Comparison of ENCODE assay signal across 1 cellular context in the genomic region with DNA sequence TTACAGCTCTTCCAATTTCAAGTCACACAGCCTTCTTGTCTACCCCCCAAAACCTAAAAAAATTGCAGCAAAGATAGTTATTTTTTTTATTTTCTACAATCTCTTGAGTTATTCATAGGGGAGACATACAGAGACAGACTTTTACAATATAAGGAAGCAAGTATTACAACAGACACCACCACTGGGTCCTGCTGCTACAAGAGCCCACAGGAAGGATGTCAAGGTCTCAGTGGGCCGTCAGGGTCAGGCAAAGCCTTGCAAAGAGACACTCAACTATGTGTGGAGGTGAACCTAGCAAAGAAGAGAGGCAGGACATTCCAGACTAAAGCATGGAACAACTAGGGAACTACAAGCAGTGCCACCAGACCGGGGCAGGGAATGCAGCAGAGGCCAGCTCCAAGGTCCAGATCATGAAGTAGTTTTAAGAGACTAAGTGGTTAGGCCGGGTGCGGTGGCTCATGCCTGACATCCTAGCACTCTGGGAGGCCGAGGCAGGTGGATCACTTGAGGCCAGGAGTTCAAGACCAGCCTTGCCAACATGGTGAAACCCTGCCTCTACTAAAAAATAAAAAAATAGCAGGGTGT.
TF ChIP-seq lines count a peak whose summit lies in the region.

No MANE protein-coding gene starts in this region.

TF ChIP-seq in K562, 482 proteins besides CTCF, POLR2A, EP300 and RAD21 (continued from another document):
- TF ChIP-seq, protein P1, sequence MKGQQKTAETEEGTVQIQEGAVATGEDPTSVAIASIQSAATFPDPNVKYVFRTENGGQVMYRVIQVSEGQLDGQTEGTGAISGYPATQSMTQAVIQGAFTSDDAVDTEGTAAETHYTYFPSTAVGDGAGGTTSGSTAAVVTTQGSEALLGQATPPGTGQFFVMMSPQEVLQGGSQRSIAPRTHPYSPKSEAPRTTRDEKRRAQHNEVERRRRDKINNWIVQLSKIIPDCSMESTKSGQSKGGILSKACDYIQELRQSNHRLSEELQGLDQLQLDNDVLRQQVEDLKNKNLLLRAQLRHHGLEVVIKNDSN (CRISPR knock-in tag; IDR thresholded peaks at IDR 0.05): no peak
